Comparison of ENCODE assay signal across 11 cellular contexts in the genomic region with DNA sequence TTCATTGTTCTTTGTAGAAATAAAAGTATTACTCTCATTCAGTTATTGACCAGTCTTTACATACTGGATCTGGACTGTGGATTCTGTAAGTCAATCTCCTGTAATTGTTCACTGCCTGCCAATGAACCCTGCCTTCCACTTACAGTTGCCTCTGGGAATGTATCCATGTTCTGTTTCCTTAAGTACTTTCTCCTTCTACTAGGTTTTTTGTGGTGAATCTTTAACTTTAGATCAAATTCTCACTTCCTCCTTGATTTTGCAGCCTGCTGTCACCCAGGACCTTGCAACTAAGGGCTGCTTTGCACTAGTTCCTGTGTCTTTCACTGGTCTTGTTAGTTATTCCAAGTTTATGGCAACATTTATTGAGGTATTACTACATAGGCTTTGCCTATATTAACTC. TPM values are rescaled to one million over a fixed set of nuclear protein-coding genes. Genes with fewer than 3 reads are reported as not detected.
DNase-seq lines count a peak whose midpoint lies in the region; ATAC-seq and TF ChIP-seq lines count a peak whose summit lies in the region.
"Had no signal": no experiment of that assay in that cellular context is flagged by ENCODE, and none has a peak within 500 bp of the region (broad histone marks: within the 10 kb centered on the region; RNA-seq: fewer than 3 reads in every experiment).

No MANE protein-coding gene starts in this region.

- intact Hi-C loops in left colon (cut with DNase I, micrococcal nuclease) (no loop called here), vagina (cut with DNase I) (no loop called here), lower leg skin (cut with DNase I; ENCODE audit: low total_unique reads) (no loop called here)

- TF ChIP-seq CTCF in vagina (IDR thresholded peaks at IDR 0.05), result no peak
- no peak for TF ChIP-seq CTCF in lower leg skin (IDR thresholded peaks at IDR 0.05)

- no peaks in the 10 kb centered on the region for H3K36me3 ChIP-seq in vagina
- H3K36me3 ChIP-seq: SJSA1 had no signal

- H3K4me3 ChIP-seq in vagina, result no peak overlapping the region
- H3K4me3 ChIP-seq in lower leg skin (ENCODE audit: low read depth, poor library complexity, severe bottlenecking), result no peak overlapping the region
- H3K4me3 ChIP-seq: SJSA1 had no signal

- no peaks in the 10 kb centered on the region for H3K4me1 ChIP-seq in vagina
- H3K4me1 ChIP-seq: SJSA1 had no signal

- TF ChIP-seq POLR2A in vagina (IDR thresholded peaks at IDR 0.05) (no peak), lower leg skin (IDR thresholded peaks at IDR 0.05) (no peak)

- ATAC-seq in GM19035 (IDR thresholded peaks at IDR 0.05; ENCODE audit: unreplicated experiment), result peak; percentile 61
- peak; percentile 88 for ATAC-seq in GM21825 (IDR thresholded peaks at IDR 0.05; ENCODE audit: unreplicated experiment)
- peak; percentile 81 for ATAC-seq in HG03354 (IDR thresholded peaks at IDR 0.05; ENCODE audit: poor library complexity, severe bottlenecking, unreplicated experiment)
- ATAC-seq in left colon, result peak; percentile 67
- ATAC-seq: HepG2 had no signal

- DNase-seq in left colon (no peak), vagina (ENCODE audit: extremely low spot score in 2 of 2) (no peak), COLO668 (lab: John Stamatoyannopoulos, UW; ENCODE audit: unreplicated experiment) (no peak), lower leg skin (ENCODE audit: low spot score in 2 of 2) (no peak)
- no peak for DNase-seq in activated effector memory CD4-positive, alpha-beta T cell treated with anti-CD3 and anti-CD28 coated beads, Interleukin-2, amount 50 U/mL, for 16 hours
- DNase-seq: NCI-H2081 treated with DMSO at 0.1 percent for 48 hours had no signal

- no peak overlapping the region for H3K27ac ChIP-seq in vagina
- H3K27ac ChIP-seq: SJSA1 had no signal

- no peaks in the 10 kb centered on the region for H3K27me3 ChIP-seq in vagina
- H3K27me3 ChIP-seq: SJSA1 had no signal

- H3K9me3 ChIP-seq in vagina, result no peaks in the 10 kb centered on the region
- H3K9me3 ChIP-seq: SJSA1 had no signal

RNA-seq across cellular contexts. Expression of gene ANKRD13C, which starts 28.2 kb away (rescaled TPM):
- total RNA-seq in left colon, result 10 to 100 TPM; 23.2 to 23.6 TPM
- 27.3 TPM for total RNA-seq in vagina
- total RNA-seq in lower leg skin, result 10 to 100 TPM; 30.6 to 35.0 (median 31.5) TPM

RNA-seq across cellular contexts. Expression of gene CTH, which starts 28.4 kb away (rescaled TPM):
- 1 to 10 TPM; 6.4 to 9.1 TPM for total RNA-seq in left colon
- total RNA-seq in vagina, result 4.2 TPM
- total RNA-seq in lower leg skin, result 1 to 10 TPM in 3 of 4 donors, under 1 TPM in 1; 0.88 to 2.8 (median 2.2) TPM
